2 cellular contexts compared by ENCODE assay signal in genomic region chr4:7209699-7210098, GRCh38.
TF ChIP-seq lines count a peak whose summit lies in the region.

No MANE protein-coding gene starts in this region.

TF ChIP-seq in liver, 16 proteins besides CTCF, POLR2A, EP300 and RAD21 (continued from another document):
- TF ChIP-seq MAX (IDR thresholded peaks at IDR 0.05) (peak; percentile 90), HNF4A (conservative IDR thresholded peaks at IDR 0.05) (peak; percentile 97 to 99), HNF4G (IDR thresholded peaks at IDR 0.05) (peak; percentile 92), TAF1 (conservative IDR thresholded peaks at IDR 0.05) (no peak), GABPA (IDR thresholded peaks at IDR 0.05 in 1 of 2, conservative IDR thresholded peaks at IDR 0.05 in 1 of 2) (peak in 1 of 2 donors; percentile 44), FOXA2 (IDR thresholded peaks at IDR 0.05) (peak; percentile 16), EGR1 (IDR thresholded peaks at IDR 0.05; ENCODE audit: low read depth in 2 of 2) (peak in 1 of 2 donors; percentile 82), ATF3 (IDR thresholded peaks at IDR 0.05) (no peak), FOXA1 (IDR thresholded peaks at IDR 0.05) (peak; percentile 73), NR2F2 (IDR thresholded peaks at IDR 0.05) (no peak), JUND (IDR thresholded peaks at IDR 0.05) (peak in 1 of 2 donors; percentile 87), SP1 (IDR thresholded peaks at IDR 0.05) (peak; percentile 78), REST (IDR thresholded peaks at IDR 0.05) (peak; percentile 57), ZBTB33 (IDR thresholded peaks at IDR 0.05) (peak; percentile 70)

TF ChIP-seq in HepG2, 621 proteins besides CTCF, POLR2A, EP300 and RAD21:
- TF ChIP-seq ARID3A (IDR thresholded peaks at IDR 0.05; ENCODE audit: low read depth, low read length) (no peak), PHB2 (IDR thresholded peaks at IDR 0.05; ENCODE audit: partially characterized antibody) (no peak), GFI1 (CRISPR knock-in tag; IDR thresholded peaks at IDR 0.05; ENCODE audit: borderline replicate concordance) (no peak), IRF1 (CRISPR knock-in tag; IDR thresholded peaks at IDR 0.05; ENCODE audit: low read depth) (no peak), THAP7 (CRISPR knock-in tag; IDR thresholded peaks at IDR 0.05) (no peak), ZZZ3 (CRISPR knock-in tag; IDR thresholded peaks at IDR 0.05; ENCODE audit: borderline replicate concordance) (no peak), YEATS4 (CRISPR knock-in tag; IDR thresholded peaks at IDR 0.05; ENCODE audit: borderline replicate concordance) (no peak), ZNF543 (CRISPR knock-in tag; IDR thresholded peaks at IDR 0.05) (no peak), ETS1 (CRISPR knock-in tag; IDR thresholded peaks at IDR 0.05) (no peak), ZNF850 (CRISPR knock-in tag; conservative IDR thresholded peaks at IDR 0.05) (no peak), SIX1 (CRISPR knock-in tag; IDR thresholded peaks at IDR 0.05; ENCODE audit: borderline replicate concordance) (no peak), BRF2 (CRISPR knock-in tag; IDR thresholded peaks at IDR 0.05) (no peak), HMG20B (CRISPR knock-in tag; conservative IDR thresholded peaks at IDR 0.05) (no peak), SNAI1 (CRISPR knock-in tag; IDR thresholded peaks at IDR 0.05; ENCODE audit: borderline replicate concordance) (no peak), ATF2 (CRISPR knock-in tag; IDR thresholded peaks at IDR 0.05) (no peak), FOXO4 (CRISPR knock-in tag; conservative IDR thresholded peaks at IDR 0.05) (no peak), PHF21A (CRISPR knock-in tag; IDR thresholded peaks at IDR 0.05) (no peak), ARID5B (CRISPR knock-in tag; IDR thresholded peaks at IDR 0.05) (no peak), ZNF350 (CRISPR knock-in tag; IDR thresholded peaks at IDR 0.05; ENCODE audit: borderline replicate concordance, low read depth) (no peak), KDM1A (CRISPR knock-in tag; IDR thresholded peaks at IDR 0.05) (no peak)
